Comparison of ENCODE assay signal across 12 cellular contexts in the genomic region with DNA sequence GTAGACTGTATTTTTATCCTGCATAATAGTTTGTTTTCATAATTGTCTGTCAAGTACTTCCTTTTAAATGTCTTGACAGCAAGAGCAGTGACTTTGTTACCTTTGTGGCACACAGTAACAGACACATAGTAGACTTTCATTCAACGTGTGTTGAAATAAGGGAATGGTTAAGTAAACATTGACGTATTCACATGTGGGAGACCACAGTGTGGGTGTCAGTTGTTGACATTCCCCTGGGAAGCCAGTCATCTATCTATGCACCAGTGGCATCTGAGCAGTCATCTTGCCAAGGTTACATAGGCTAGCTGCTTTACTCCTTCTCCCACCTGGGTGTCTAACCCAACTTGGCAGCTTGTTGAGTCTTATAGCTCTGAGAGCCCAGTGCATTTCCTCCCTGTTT. TPM values are rescaled to one million over a fixed set of nuclear protein-coding genes. Genes with fewer than 3 reads are reported as not detected.
DNase-seq lines count a peak whose midpoint lies in the region; ATAC-seq and TF ChIP-seq lines count a peak whose summit lies in the region.
"Had no signal": no experiment of that assay in that cellular context is flagged by ENCODE, and none has a peak within 500 bp of the region (broad histone marks: within the 10 kb centered on the region; RNA-seq: fewer than 3 reads in every experiment).

No MANE protein-coding gene starts in this region.

- POLR2A ChIA-PET in activated B cell treated with CpG ODN at 0.5 μM for 24 hours (lab: Charles Lee), result interaction anchor here (1.8 to 3.5 kb wide), 3 partner anchors 29 to 167 kb away, joined by 7 to 47 read pairs (median 15); partner anchors contain the start of genes ABCB10 and CCSAP

- H3K36me3 Mint-ChIP-seq in activated B cell treated with CpG ODN at 0.5 μM for 24 hours (ENCODE audit: low read depth) (peaks cover 14% of the 10 kb centered on the region), immature natural killer cell (no peaks in the 10 kb centered on the region)

- DNase-seq in AG08396 (ENCODE audit: low spot score) (peak; percentile 52), Daoy (ENCODE audit: low read depth) (peak; percentile 67), activated B cell treated with CpG ODN at 0.5 μM for 24 hours (no peak), immature natural killer cell (no peak), NCI-H2029 (lab: John Stamatoyannopoulos, UW) (no peak), GM03348 (ENCODE audit: low spot score) (no peak), left cardiac atrium (no peak)
- DNase-seq in effector CD8-positive, alpha-beta T cell (lab: John Stamatoyannopoulos, UW), result no peak
- DNase-seq: MV-4-11; Peyer's patch; stimulated activated CD4-positive, alpha-beta T cell treated with anti-CD3 and anti-CD28 coated beads, Interleukin-1b, Interleukin-23, amount 100 ng/mL, for 48 hours; upper lobe of right lung had no signal

- H3K4me3 Mint-ChIP-seq in activated B cell treated with CpG ODN at 0.5 μM for 24 hours (peak overlapping the region; percentile 90), immature natural killer cell (peak overlapping the region; percentile 91 to 93 (median 93))

- no peak for TF ChIP-seq CTCF in activated B cell treated with CpG ODN at 0.5 μM for 24 hours (IDR thresholded peaks at IDR 0.05)

- ATAC-seq in activated B cell treated with CpG ODN at 0.5 μM for 24 hours (ENCODE audit: low read depth), result no peak
- no peak for ATAC-seq in left cardiac atrium
- ATAC-seq: upper lobe of right lung had no signal

- H3K4me1 Mint-ChIP-seq in activated B cell treated with CpG ODN at 0.5 μM for 24 hours (peaks cover 30% of the 10 kb centered on the region), immature natural killer cell (peaks cover 32 to 37% of the 10 kb centered on the region in 2 donors)

- H3K27ac Mint-ChIP-seq in activated B cell treated with CpG ODN at 0.5 μM for 24 hours (peak overlapping the region; percentile 59), immature natural killer cell (peak overlapping the region in 5 of 6 donors; percentile 67 to 99 (median 98))

- H3K27me3 Mint-ChIP-seq in activated B cell treated with CpG ODN at 0.5 μM for 24 hours, result peaks cover 1% of the 10 kb centered on the region
- H3K27me3 Mint-ChIP-seq in immature natural killer cell (ENCODE audit: low read depth in 3 of 3), result peaks cover 5 to 28% (median 18%) of the 10 kb centered on the region in 3 donors

- intact Hi-C loops in activated B cell treated with CpG ODN at 0.5 μM for 24 hours (cut with micrococcal nuclease), result loop anchor here (10.0 kb wide), 1 partner anchor 1425 kb away; the partner anchor contains the start of gene ARF1
- intact Hi-C loops in left cardiac atrium (cut with DNase I), result loop anchor here in 1 of 2 donors (10.0 kb wide), 1 partner anchor 245 kb away; no protein-coding TSS in a partner anchor

- H3K9me3 Mint-ChIP-seq in activated B cell treated with CpG ODN at 0.5 μM for 24 hours (no peaks in the 10 kb centered on the region), immature natural killer cell (no peaks in the 10 kb centered on the region)

- CTCF ChIA-PET in activated B cell treated with CpG ODN at 0.5 μM for 24 hours (lab: Charles Lee), result interaction anchor here (0.5 to 3.8 kb wide), 3 partner anchors 18 to 251 kb away, joined by 3 to 20 read pairs (median 5); no protein-coding TSS in a partner anchor

RNA-seq across cellular contexts. Expression of gene NUP133, which starts 1.4 kb away (rescaled TPM):
- total RNA-seq in Daoy (2014; rRNA removed; shearing (Covaris generic)), result 55.8 and 57.0 TPM in 2 replicates
- 49.6 and 56.2 TPM in 2 replicates for total RNA-seq in activated B cell treated with CpG ODN at 0.5 μM for 24 hours
- 10 to 100 TPM; 17.5 to 20.0 (median 18.5) TPM for polyA plus RNA-seq in immature natural killer cell
- total RNA-seq in left cardiac atrium, result 10 to 100 TPM; 29.4 to 29.8 TPM

RNA-seq across cellular contexts. Expression of gene ABCB10, which starts 48.9 kb away (rescaled TPM):
- total RNA-seq in Daoy (2014; rRNA removed; shearing (Covaris generic)), result 9.4 and 12.0 TPM in 2 replicates
- 11.7 and 14.5 TPM in 2 replicates for total RNA-seq in activated B cell treated with CpG ODN at 0.5 μM for 24 hours
- polyA plus RNA-seq in immature natural killer cell, result 10 to 100 TPM in 2 of 3 donors, 1 to 10 TPM in 1; 6.3 to 13.6 (median 13.1) TPM
- 10 to 100 TPM; 10.1 to 14.8 TPM for total RNA-seq in left cardiac atrium

Comparison
In these comparisons a context has a peak if more than half of its experiments do, and no peak if none do; other contexts are left out.
1. DNase-seq: peak in AG08396 (single experiment) and Daoy (single experiment); none in activated B cell treated with CpG ODN at 0.5 μM for 24 hours (single experiment), immature natural killer cell (0 of 3), NCI-H2029 (single experiment), GM03348 (single experiment), left cardiac atrium (single experiment) and effector CD8-positive, alpha-beta T cell (single experiment).